Comparison of ENCODE assay signal across 31 cellular contexts in the genomic region with DNA sequence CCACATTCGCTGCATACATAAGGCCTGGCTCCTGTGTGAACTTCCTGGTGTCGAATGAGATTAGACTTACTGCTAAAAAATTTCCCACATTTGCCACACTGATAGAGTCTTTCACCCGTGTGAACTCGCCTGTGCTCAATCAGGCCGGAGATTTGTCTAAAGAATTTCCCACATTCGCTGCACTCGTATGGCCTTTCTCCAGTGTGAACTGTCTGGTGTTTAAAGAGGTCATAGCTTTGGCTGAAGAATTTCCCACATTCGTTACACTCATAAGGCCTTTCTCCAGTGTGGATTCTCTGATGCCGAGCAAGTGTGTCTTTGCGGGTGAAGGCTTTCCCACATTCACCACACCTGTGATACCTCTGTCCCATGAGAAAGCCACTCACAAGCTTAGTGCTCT. TPM values are rescaled to one million over a fixed set of nuclear protein-coding genes. Genes with fewer than 3 reads are reported as not detected.
DNase-seq lines count a peak whose midpoint lies in the region; ATAC-seq and TF ChIP-seq lines count a peak whose summit lies in the region.
"Had no signal": no experiment of that assay in that cellular context is flagged by ENCODE, and none has a peak within 500 bp of the region (broad histone marks: within the 10 kb centered on the region; RNA-seq: fewer than 3 reads in every experiment).

No MANE protein-coding gene starts in this region.

- no peaks in the 10 kb centered on the region; a peak in 1 of 20 replicates for H3K4me1 ChIP-seq in BLaER1 treated with 17β-estradiol and CSF1 and Interleukin-3, amounts not matched to agents 10 nM and 100 nM
- H3K4me1 ChIP-seq in PC-3 (ENCODE audit: insufficient read depth, low read length) (no peaks in the 10 kb centered on the region), duodenal mucosa (ENCODE audit: control insufficient read depth in 1 of 2, insufficient read depth in 2 of 2, low read length in 2 of 2) (no peaks in the 10 kb centered on the region)
- H3K4me1 ChIP-seq: SJSA1 had no signal

- peaks cover 72 to 92% (median 82%) of the 10 kb centered on the region in 11 experiments for H3K36me3 ChIP-seq in BLaER1 treated with 17β-estradiol and CSF1 and Interleukin-3, amounts not matched to agents 10 nM and 100 nM
- H3K36me3 ChIP-seq in PC-3 (ENCODE audit: low read depth, low read length): peaks cover 51% of the 10 kb centered on the region
- peaks cover 31 to 35% of the 10 kb centered on the region in 2 donors for H3K36me3 ChIP-seq in duodenal mucosa (ENCODE audit: control insufficient read depth in 1 of 2, insufficient read depth in 2 of 2, low read length in 2 of 2)

- CTCF ChIA-PET in PC-3 (lab: Charles Lee): no interaction called here
- CTCF ChIA-PET in activated CD4-positive, alpha-beta T cell treated with anti-CD3 and anti-CD28 coated beads, Interleukin-2, amount 10 ng/mL, durations not matched to agents 7 days and 5 days (lab: Charles Lee): no interaction called here

- H3K4me2 ChIP-seq in BLaER1 treated with 17β-estradiol and CSF1 and Interleukin-3, amounts not matched to agents 10 nM and 100 nM: no peak overlapping the region
- no peak overlapping the region for H3K4me2 ChIP-seq in PC-3 (ENCODE audit: low read length)

- POLR2A ChIA-PET in PC-3 (lab: Charles Lee; ENCODE audit: unreplicated experiment): no interaction called here
- POLR2A ChIA-PET in activated CD4-positive, alpha-beta T cell treated with anti-CD3 and anti-CD28 coated beads, Interleukin-2, amount 10 ng/mL, durations not matched to agents 7 days and 5 days (lab: Charles Lee): no interaction called here

- H2AFZ ChIP-seq in PC-3 (ENCODE audit: low read length): no peak overlapping the region

- H4K20me1 ChIP-seq in BLaER1 treated with 17β-estradiol and CSF1 and Interleukin-3, amounts not matched to agents 10 nM and 100 nM: no peaks in the 10 kb centered on the region
- H4K20me1 ChIP-seq in PC-3 (ENCODE audit: low read length): no peaks in the 10 kb centered on the region

- H3K4me3 ChIP-seq in BLaER1 treated with 17β-estradiol and CSF1 and Interleukin-3, amounts not matched to agents 10 nM and 100 nM: peak overlapping the region in 6 of 10 experiments; percentile 3 to 41 (median 18); a peak in 6 of 20 replicates
- no peak overlapping the region for H3K4me3 ChIP-seq in PC-3 (ENCODE audit: low read length)
- peak overlapping the region; percentile 11 to 38 for H3K4me3 ChIP-seq in duodenal mucosa (ENCODE audit: low read depth in 1 of 2, low read length in 2 of 2)
- H3K4me3 ChIP-seq: SJSA1 had no signal

- H3K4me3 Mint-ChIP-seq in osteocyte (ENCODE audit: unreplicated experiment): no peak overlapping the region
- no peak overlapping the region for H3K4me3 Mint-ChIP-seq in activated CD4-positive, alpha-beta T cell treated with anti-CD3 and anti-CD28 coated beads, Interleukin-2, amount 10 ng/mL, durations not matched to agents 7 days and 5 days

- H3K27me3 ChIP-seq in BLaER1 treated with 17β-estradiol and CSF1 and Interleukin-3, amounts not matched to agents 10 nM and 100 nM: no peaks in the 10 kb centered on the region; a peak in 1 of 22 replicates
- no peaks in the 10 kb centered on the region for H3K27me3 ChIP-seq in PC-3 (ENCODE audit: low read length)
- H3K27me3 ChIP-seq in duodenal mucosa (ENCODE audit: control insufficient read depth in 1 of 2, insufficient read depth in 2 of 2, low read length in 2 of 2): no peaks in the 10 kb centered on the region
- H3K27me3 ChIP-seq: SJSA1 had no signal

- H3K27ac Mint-ChIP-seq in osteocyte (ENCODE audit: unreplicated experiment): no peak overlapping the region
- H3K27ac Mint-ChIP-seq in activated CD4-positive, alpha-beta T cell treated with anti-CD3 and anti-CD28 coated beads, Interleukin-2, amount 10 ng/mL, durations not matched to agents 7 days and 5 days: no peak overlapping the region

- H3K36me3 Mint-ChIP-seq in osteocyte (ENCODE audit: unreplicated experiment): peaks cover 64% of the 10 kb centered on the region
- H3K36me3 Mint-ChIP-seq in activated CD4-positive, alpha-beta T cell treated with anti-CD3 and anti-CD28 coated beads, Interleukin-2, amount 10 ng/mL, durations not matched to agents 7 days and 5 days (ENCODE audit: low read depth): peaks cover 72% of the 10 kb centered on the region

- intact Hi-C loops in PC-3 (cut with micrococcal nuclease): no loop called here

- DNase-seq in PC-3 (no peak), osteocyte (ENCODE audit: extremely low spot score, unreplicated experiment) (peak; percentile 27), NCI-H2171 (lab: John Stamatoyannopoulos, UW) (no peak), RKO (ENCODE audit: low spot score) (no peak)
- no peak for DNase-seq in activated CD4-positive, alpha-beta T cell treated with anti-CD3 and anti-CD28 coated beads, Interleukin-2, amount 10 ng/mL, durations not matched to agents 7 days and 5 days
- DNase-seq: 8988T; ACHN; CD4-positive, CD25-positive, alpha-beta regulatory T cell; COR-L47; DMS 273 treated with DMSO at 0.1 percent for 48 hours; DMS79; GF-D8; Kasumi-1; MV-4-11; NCI-H1105 treated with DMSO at 0.1 percent for 48 hours; NCI-H146; NCI-H1930; NCI-H2107; NCI-H446; NCI-H524 treated with DMSO at 0.1 percent for 48 hours; NCI-H774; Right ventricle myocardium superior; RPMI8226 had no signal

- TF ChIP-seq CTCF in PC-3 (conservative IDR thresholded peaks at IDR 0.05; ENCODE audit: low read depth, low read length) (no peak), osteocyte (IDR thresholded peaks at IDR 0.05) (no peak)

- H3K9ac ChIP-seq in BLaER1 treated with 17β-estradiol and CSF1 and Interleukin-3, amounts not matched to agents 10 nM and 100 nM: no peak overlapping the region
- H3K9ac ChIP-seq in PC-3 (ENCODE audit: low read length): no peak overlapping the region
- H3K9ac ChIP-seq in duodenal mucosa (ENCODE audit: low read depth in 1 of 2, low read length in 2 of 2): no peak overlapping the region

- no peaks in the 10 kb centered on the region for H3K27me3 Mint-ChIP-seq in osteocyte (ENCODE audit: unreplicated experiment)
- no peaks in the 10 kb centered on the region for H3K27me3 Mint-ChIP-seq in activated CD4-positive, alpha-beta T cell treated with anti-CD3 and anti-CD28 coated beads, Interleukin-2, amount 10 ng/mL, durations not matched to agents 7 days and 5 days
- H3K27me3 Mint-ChIP-seq: CD4-positive, CD25-positive, alpha-beta regulatory T cell had no signal

- H3K9me3 Mint-ChIP-seq in osteocyte (ENCODE audit: unreplicated experiment): peaks cover 46% of the 10 kb centered on the region
- H3K9me3 Mint-ChIP-seq in activated CD4-positive, alpha-beta T cell treated with anti-CD3 and anti-CD28 coated beads, Interleukin-2, amount 10 ng/mL, durations not matched to agents 7 days and 5 days: peaks cover 63% of the 10 kb centered on the region

- BruUV-seq in PC-3 (replicated peaks; lab: Mats Ljungman, UMichigan): TSS peak; percentile 5

- no peaks in the 10 kb centered on the region for H3F3A ChIP-seq in PC-3 (ENCODE audit: low read length, unreplicated experiment)

- H3K9me2 ChIP-seq in PC-3 (replicated peaks; ENCODE audit: low read length): no peaks in the 10 kb centered on the region

- peaks cover 61 to 93% (median 76%) of the 10 kb centered on the region in 11 experiments for H3K9me3 ChIP-seq in BLaER1 treated with 17β-estradiol and CSF1 and Interleukin-3, amounts not matched to agents 10 nM and 100 nM (replicated peaks in 1 of 11)
- peaks cover 36% of the 10 kb centered on the region for H3K9me3 ChIP-seq in PC-3 (ENCODE audit: low read length)
- peaks cover 64 to 66% of the 10 kb centered on the region in 2 donors for H3K9me3 ChIP-seq in duodenal mucosa (ENCODE audit: control insufficient read depth in 1 of 2, low read length in 2 of 2)

- H3K79me2 ChIP-seq in PC-3 (ENCODE audit: low read length): no peaks in the 10 kb centered on the region

- no peak overlapping the region for H3K27ac ChIP-seq in BLaER1 treated with 17β-estradiol and CSF1 and Interleukin-3, amounts not matched to agents 10 nM and 100 nM
- H3K27ac ChIP-seq in PC-3 (ENCODE audit: low read length) (no peak overlapping the region), duodenal mucosa (ENCODE audit: low read depth, low read length) (no peak overlapping the region)
- H3K27ac ChIP-seq: SJSA1 had no signal

- ATAC-seq in PC-3 (no peak), HG03139 (IDR thresholded peaks at IDR 0.05; ENCODE audit: unreplicated experiment) (no peak)
- ATAC-seq: HCT116 had no signal

- H3K4me1 Mint-ChIP-seq in osteocyte (ENCODE audit: unreplicated experiment): no peaks in the 10 kb centered on the region
- peaks cover 9% of the 10 kb centered on the region for H3K4me1 Mint-ChIP-seq in activated CD4-positive, alpha-beta T cell treated with anti-CD3 and anti-CD28 coated beads, Interleukin-2, amount 10 ng/mL, durations not matched to agents 7 days and 5 days

RNA-seq across cellular contexts. Expression of a gene that starts 6.5 kb away (rescaled TPM):
- total RNA-seq in PC-3 (2014; rRNA removed): 2.3 and 4.2 TPM in 2 replicates
- total RNA-seq in osteocyte: 7.1 TPM in 2 replicates
- total RNA-seq in activated CD4-positive, alpha-beta T cell treated with anti-CD3 and anti-CD28 coated beads, Interleukin-2, amount 10 ng/mL, durations not matched to agents 7 days and 5 days: 10 to 100 TPM; 13.9 to 14.4 TPM
- total RNA-seq: HT-29 had no signal

RNA-seq across cellular contexts. Expression of a gene that starts 11.9 kb away (rescaled TPM):
- 0.46 TPM in 1 of 2 replicates, not detected in the other for total RNA-seq in PC-3 (2014; rRNA removed)
- total RNA-seq in osteocyte: 18.0 and 18.9 TPM in 2 replicates
- total RNA-seq in activated CD4-positive, alpha-beta T cell treated with anti-CD3 and anti-CD28 coated beads, Interleukin-2, amount 10 ng/mL, durations not matched to agents 7 days and 5 days: 1 to 10 TPM; 5.0 to 5.8 TPM
- total RNA-seq: H4, HT-29, MCF 10A had no signal

RNA-seq across cellular contexts. Expression of a gene that starts 25.7 kb away (rescaled TPM):
- total RNA-seq in PC-3 (2014; rRNA removed) (14.1 and 17.3 TPM in 2 replicates), osteocyte (16.9 and 21.0 TPM in 2 replicates)
- total RNA-seq in activated CD4-positive, alpha-beta T cell treated with anti-CD3 and anti-CD28 coated beads, Interleukin-2, amount 10 ng/mL, durations not matched to agents 7 days and 5 days: 10 to 100 TPM; 16.1 to 21.4 TPM

RNA-seq across cellular contexts. Expression of a gene that starts 39.1 kb away (rescaled TPM):
- total RNA-seq in PC-3 (2014; rRNA removed) (19.7 and 20.4 TPM in 2 replicates), osteocyte (6.1 and 6.3 TPM in 2 replicates)
- total RNA-seq in activated CD4-positive, alpha-beta T cell treated with anti-CD3 and anti-CD28 coated beads, Interleukin-2, amount 10 ng/mL, durations not matched to agents 7 days and 5 days: 10 to 100 TPM; 13.4 to 16.2 TPM

RNA-seq across cellular contexts. Expression of a gene that starts 48.6 kb away (rescaled TPM):
- total RNA-seq in PC-3 (2014; rRNA removed) (13.1 and 13.2 TPM in 2 replicates), osteocyte (18.8 TPM in 2 replicates)
- total RNA-seq in activated CD4-positive, alpha-beta T cell treated with anti-CD3 and anti-CD28 coated beads, Interleukin-2, amount 10 ng/mL, durations not matched to agents 7 days and 5 days: 10 to 100 TPM; 26.8 to 28.4 TPM
